In the genomic region with DNA sequence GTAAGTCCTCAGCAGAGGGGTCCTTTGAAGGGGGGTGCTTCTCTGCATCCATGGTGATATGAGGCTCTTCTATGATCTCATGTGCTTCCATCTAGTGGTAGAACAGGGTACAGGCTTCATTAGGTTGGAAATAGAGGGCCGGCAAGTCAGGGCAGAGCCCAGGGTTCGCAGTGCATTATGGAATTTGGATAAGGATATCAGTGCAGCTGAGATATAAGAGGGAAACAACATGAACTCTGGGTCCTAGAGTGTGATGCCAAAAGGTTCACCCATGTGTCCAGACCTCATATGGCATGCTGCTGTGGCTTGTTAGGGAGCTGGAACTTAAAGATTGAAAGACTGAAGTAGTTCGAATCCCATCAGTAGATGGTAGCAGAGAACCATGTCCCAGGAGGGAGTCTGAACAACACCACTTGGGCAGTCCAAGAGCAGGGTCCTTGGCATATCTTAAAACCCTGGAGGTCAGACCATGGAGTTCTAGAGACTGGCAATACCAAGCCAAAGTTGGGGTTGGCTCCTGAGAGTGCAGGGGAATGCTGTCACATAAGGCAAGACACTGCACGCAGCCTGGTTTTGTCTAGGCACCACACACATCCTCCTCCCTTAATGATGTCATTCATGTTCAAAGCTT, we compare ENCODE assay signal across 8 cellular contexts. TPM values are rescaled to one million over a fixed set of nuclear protein-coding genes. Genes with fewer than 3 reads are reported as not detected.
DNase-seq lines count a peak whose midpoint lies in the region; ATAC-seq, FAIRE-seq and TF ChIP-seq lines count a peak whose summit lies in the region.

No MANE protein-coding gene starts in this region.

- intact Hi-C loops in HepG2 (cut with micrococcal nuclease; ENCODE audit: unreplicated experiment): loop anchor here (1.0 to 5.0 kb wide), 3 partner anchors 35 to 94 kb away; a partner anchor contains a TSS
- intact Hi-C loops in upper lobe of right lung (cut with DNase I): loop anchor here (10.0 kb wide), 1 partner anchor 49 kb away; a partner anchor contains a TSS

- no peaks in the 10 kb centered on the region for H3K79me2 ChIP-seq in HepG2 (ENCODE audit: insufficient read depth, low read length)

- peak; percentile 61 for ATAC-seq in GM19395 (IDR thresholded peaks at IDR 0.05; ENCODE audit: unreplicated experiment)
- ATAC-seq in RWPE2 (ENCODE audit: low read depth): peak; percentile 59
- peak; percentile 55 for ATAC-seq in HepG2
- peak; percentile 71 for ATAC-seq in upper lobe of right lung
- ATAC-seq in HG03045 (IDR thresholded peaks at IDR 0.05; ENCODE audit: unreplicated experiment): no peak

- H3K9me3 ChIP-seq in RWPE2 (ENCODE audit: severe bottlenecking): no peaks in the 10 kb centered on the region
- H3K9me3 ChIP-seq in HepG2 (ENCODE audit: low read length): no peaks in the 10 kb centered on the region
- no peaks in the 10 kb centered on the region for H3K9me3 ChIP-seq in upper lobe of right lung

- CTCF ChIA-PET in HepG2 (lab: Yijun Ruan, JAX; ENCODE audit: low intra/inter-chr PET ratio, low total read pairs): interaction anchor here (0.7 to 2.2 kb wide), 4 partner anchors 35 to 120 kb away, joined by 3 to 24 read pairs (median 8); a partner anchor contains a TSS

- WGBS in HepG2 (ENCODE audit: low lambda C conversion rate): 30% methylated on average over 3 of the region's 4 CpGs

- no TSS peak for BruUV-seq in HepG2 (replicated peaks; lab: Mats Ljungman, UMichigan)

- peak; percentile 89 for FAIRE-seq in HepG2 (lab: Jason Lieb, UNC)

- H4K20me1 ChIP-seq in HepG2 (ENCODE audit: insufficient read depth, low read length): no peaks in the 10 kb centered on the region

- no peaks in the 10 kb centered on the region for H3K27me3 ChIP-seq in RWPE2 (ENCODE audit: insufficient read depth, poor library complexity, severe bottlenecking)
- no peaks in the 10 kb centered on the region for H3K27me3 ChIP-seq in HepG2 (ENCODE audit: control insufficient read depth in 1 of 2, insufficient read depth in 2 of 2, low read length in 2 of 2)
- no peaks in the 10 kb centered on the region for H3K27me3 ChIP-seq in upper lobe of right lung

- H3K27ac ChIP-seq in RWPE2 (ENCODE audit: poor library complexity, severe bottlenecking): no peak overlapping the region
- H3K27ac ChIP-seq in HepG2 (ENCODE audit: extremely low read length, insufficient read depth, low read length): no peak overlapping the region
- no peak overlapping the region for H3K27ac ChIP-seq in upper lobe of right lung

- DNase-seq in DMS53 treated with DMSO at 0.1 percent for 48 hours (lab: John Stamatoyannopoulos, UW; ENCODE audit: unreplicated experiment) (peak; percentile 24), LoVo (ENCODE audit: low spot score) (peak; percentile 48), RWPE2 (ENCODE audit: low spot score) (no peak), cerebellum (ENCODE audit: low spot score) (peak; percentile 66), HepG2 (ENCODE audit: low spot score) (peak; percentile 65), upper lobe of right lung (no peak)

- H2AFZ ChIP-seq in HepG2 (ENCODE audit: low read length): no peak overlapping the region

- H3K4me2 ChIP-seq in HepG2 (ENCODE audit: low read depth, low read length): peak overlapping the region; percentile 70

- no peak overlapping the region for H3K9ac ChIP-seq in HepG2 (ENCODE audit: insufficient read depth, low read depth, low read length)

- H3K4me3 ChIP-seq in RWPE2 (ENCODE audit: severe bottlenecking) (no peak overlapping the region), HepG2 (replicated peaks in 1 of 3; ENCODE audit: insufficient read depth in 1 of 3, low read depth in 2 of 3, low read length in 3 of 3) (peak overlapping the region in 1 of 3 experiments; percentile 34; a peak in 1 of 6 replicates), upper lobe of right lung (no peak overlapping the region)

- TF ChIP-seq EP300 in HepG2 (IDR thresholded peaks at IDR 0.05; ENCODE audit: low read depth in 2 of 2, low read length in 2 of 2): no peak
- TF ChIP-seq EP300 in HepG2 (CRISPR knock-in tag; IDR thresholded peaks at IDR 0.05; ENCODE audit: borderline replicate concordance): no peak

- peak; percentile 55; the same call in 1 of the 2 replicates for TF ChIP-seq RAD21 in HepG2 (CRISPR knock-in tag; IDR thresholded peaks at IDR 0.05)

- no peak for TF ChIP-seq POLR2A in HepG2 (IDR thresholded peaks at IDR 0.05; ENCODE audit: insufficient read depth in 1 of 2, low read depth in 2 of 2, low read length in 2 of 2)

- POLR2A ChIA-PET in HepG2 (lab: Yijun Ruan, JAX): interaction anchor here (1.3 kb wide), 1 partner anchor 12 kb away, joined by 6 read pairs; a partner anchor contains a TSS

- in situ Hi-C loops in HepG2 (cut with HindIII; ENCODE audit: extremely low pct_ligation_motif_present, low pct_unique_long_range_greater_than_20kb): loop anchor here (5.0 kb wide), 1 partner anchor 56 kb away; no protein-coding TSS in a partner anchor

- H3K36me3 ChIP-seq in RWPE2 (ENCODE audit: low read depth): no peaks in the 10 kb centered on the region
- H3K36me3 ChIP-seq in HepG2 (replicated peaks in 1 of 2; ENCODE audit: control insufficient read depth in 1 of 2, insufficient read depth in 2 of 2, low read length in 2 of 2): no peaks in the 10 kb centered on the region
- no peaks in the 10 kb centered on the region for H3K36me3 ChIP-seq in upper lobe of right lung

- H3K4me1 ChIP-seq in RWPE2 (ENCODE audit: insufficient read depth, poor library complexity, severe bottlenecking) (peaks cover 3% of the 10 kb centered on the region), HepG2 (ENCODE audit: insufficient read depth, low read length) (peaks cover 34% of the 10 kb centered on the region), upper lobe of right lung (peaks cover 7% of the 10 kb centered on the region)

- TF ChIP-seq CTCF in RWPE2 (IDR thresholded peaks at IDR 0.05; ENCODE audit: poor library complexity, severe bottlenecking) (peak; percentile 85), HepG2 (CRISPR knock-in tag; IDR thresholded peaks at IDR 0.05) (peak; percentile 77), upper lobe of right lung (IDR thresholded peaks at IDR 0.05) (peak; percentile 85)

RNA-seq across cellular contexts. Expression of a gene that starts 2.3 kb away (rescaled TPM):
- total RNA-seq in cerebellum: not detected
- total RNA-seq in HepG2 (2016; rRNA removed; fragmentation: Illumina TruSeq; extraction: Trizol): not detected in 2 replicates
- not detected in 2 replicates for total RNA-seq in HepG2 (2016; cell fraction: cytosol; rRNA removed; fragmentation: Illumina TruSeq; extraction: Trizol; ENCODE audit: low read depth)
- total RNA-seq in HepG2 (2016; cell fraction: insoluble cytoplasmic fraction; rRNA removed; fragmentation: Illumina TruSeq; extraction: Trizol): not detected in 2 replicates
- total RNA-seq in HepG2 (2016; cell fraction: membrane; rRNA removed; fragmentation: Illumina TruSeq; extraction: Trizol): not detected in 2 replicates
- total RNA-seq in HepG2 (2016; cell fraction: nucleus; rRNA removed; fragmentation: Illumina TruSeq; extraction: Trizol): not detected in 2 replicates
- not detected in 2 replicates for polyA plus RNA-seq in HepG2 (2011; rRNA removed)
- not detected in 2 replicates for polyA plus RNA-seq in HepG2 (2011; cell fraction: cytosol; rRNA removed)
- polyA plus RNA-seq in HepG2 (2011; cell fraction: nucleus; rRNA removed): not detected in 2 replicates
- 0.11 and 0.15 TPM in 2 replicates for polyA plus RNA-seq in HepG2 (2012)
- not detected in 2 replicates for polyA plus RNA-seq in HepG2 (2016; cell fraction: cytosol; fragmentation: Illumina TruSeq; extraction: Trizol; ENCODE audit: low read depth)
- polyA plus RNA-seq in HepG2 (2016; cell fraction: insoluble cytoplasmic fraction; fragmentation: Illumina TruSeq; extraction: Trizol; ENCODE audit: low read depth): not detected in 2 replicates
- not detected in 2 replicates for polyA plus RNA-seq in HepG2 (2016; cell fraction: membrane; fragmentation: Illumina TruSeq; extraction: Trizol; ENCODE audit: low read depth)
- polyA plus RNA-seq in HepG2 (2016; cell fraction: nucleus; fragmentation: Illumina TruSeq; extraction: Trizol; ENCODE audit: insufficient read depth, low read depth): not detected in 2 replicates
- polyA minus RNA-seq in HepG2 (2011; rRNA and poly(A)+ RNA removed; ENCODE audit: low replicate concordance): not detected in 2 replicates
- not detected in 2 replicates for polyA minus RNA-seq in HepG2 (2011; cell fraction: cytosol; rRNA and poly(A)+ RNA removed)
- polyA minus RNA-seq in HepG2 (2011; cell fraction: nucleus; rRNA and poly(A)+ RNA removed): not detected in 2 replicates
- not detected for total RNA-seq in upper lobe of right lung

RNA-seq across cellular contexts. Expression of a gene that starts 2.8 kb away (rescaled TPM):
- total RNA-seq in cerebellum (9.3 TPM), HepG2 (2016; rRNA removed; fragmentation: Illumina TruSeq; extraction: Trizol) (1.5 and 2.1 TPM in 2 replicates), upper lobe of right lung (13.7 TPM)
- total RNA-seq in HepG2 (2016; cell fraction: cytosol; rRNA removed; fragmentation: Illumina TruSeq; extraction: Trizol; ENCODE audit: low read depth): 1.6 TPM in 2 replicates
- total RNA-seq in HepG2 (2016; cell fraction: insoluble cytoplasmic fraction; rRNA removed; fragmentation: Illumina TruSeq; extraction: Trizol): 0.91 and 1.5 TPM in 2 replicates
- 2.0 and 2.1 TPM in 2 replicates for total RNA-seq in HepG2 (2016; cell fraction: membrane; rRNA removed; fragmentation: Illumina TruSeq; extraction: Trizol)
- 2.3 and 3.3 TPM in 2 replicates for total RNA-seq in HepG2 (2016; cell fraction: nucleus; rRNA removed; fragmentation: Illumina TruSeq; extraction: Trizol)
- 2.7 and 3.9 TPM in 2 replicates for polyA plus RNA-seq in HepG2 (2011; rRNA removed)
- polyA plus RNA-seq in HepG2 (2011; cell fraction: cytosol; rRNA removed): 2.2 and 3.1 TPM in 2 replicates
- 9.3 and 11.8 TPM in 2 replicates for polyA plus RNA-seq in HepG2 (2011; cell fraction: nucleus; rRNA removed)
- polyA plus RNA-seq in HepG2 (2012): 5.9 and 6.5 TPM in 2 replicates
- 2.5 and 2.9 TPM in 2 replicates for polyA plus RNA-seq in HepG2 (2016; cell fraction: cytosol; fragmentation: Illumina TruSeq; extraction: Trizol; ENCODE audit: low read depth)
- 2.5 and 3.9 TPM in 2 replicates for polyA plus RNA-seq in HepG2 (2016; cell fraction: insoluble cytoplasmic fraction; fragmentation: Illumina TruSeq; extraction: Trizol; ENCODE audit: low read depth)
- 4.6 and 5.4 TPM in 2 replicates for polyA plus RNA-seq in HepG2 (2016; cell fraction: membrane; fragmentation: Illumina TruSeq; extraction: Trizol; ENCODE audit: low read depth)
- 4.5 and 5.5 TPM in 2 replicates for polyA plus RNA-seq in HepG2 (2016; cell fraction: nucleus; fragmentation: Illumina TruSeq; extraction: Trizol; ENCODE audit: insufficient read depth, low read depth)
- 2.5 and 7.0 TPM in 2 replicates for polyA minus RNA-seq in HepG2 (2011; rRNA and poly(A)+ RNA removed; ENCODE audit: low replicate concordance)
- 1.8 and 2.8 TPM in 2 replicates for polyA minus RNA-seq in HepG2 (2011; cell fraction: cytosol; rRNA and poly(A)+ RNA removed)
- polyA minus RNA-seq in HepG2 (2011; cell fraction: nucleus; rRNA and poly(A)+ RNA removed): 5.0 and 5.8 TPM in 2 replicates

RNA-seq across cellular contexts. Expression of a gene that starts 11.3 kb away (rescaled TPM):
- total RNA-seq in cerebellum (7.5 TPM), HepG2 (2016; rRNA removed; fragmentation: Illumina TruSeq; extraction: Trizol) (51.4 and 56.2 TPM in 2 replicates), upper lobe of right lung (37.1 TPM)
- total RNA-seq in HepG2 (2016; cell fraction: cytosol; rRNA removed; fragmentation: Illumina TruSeq; extraction: Trizol; ENCODE audit: low read depth): 34.3 and 49.7 TPM in 2 replicates
- total RNA-seq in HepG2 (2016; cell fraction: insoluble cytoplasmic fraction; rRNA removed; fragmentation: Illumina TruSeq; extraction: Trizol): 51.7 and 55.6 TPM in 2 replicates
- total RNA-seq in HepG2 (2016; cell fraction: membrane; rRNA removed; fragmentation: Illumina TruSeq; extraction: Trizol): 40.2 and 44.8 TPM in 2 replicates
- total RNA-seq in HepG2 (2016; cell fraction: nucleus; rRNA removed; fragmentation: Illumina TruSeq; extraction: Trizol): 24.8 and 29.5 TPM in 2 replicates
- 37.9 and 41.5 TPM in 2 replicates for polyA plus RNA-seq in HepG2 (2011; rRNA removed)
- 37.0 and 40.4 TPM in 2 replicates for polyA plus RNA-seq in HepG2 (2011; cell fraction: cytosol; rRNA removed)
- polyA plus RNA-seq in HepG2 (2011; cell fraction: nucleus; rRNA removed): 33.1 and 38.4 TPM in 2 replicates
- 39.7 and 44.2 TPM in 2 replicates for polyA plus RNA-seq in HepG2 (2012)
- polyA plus RNA-seq in HepG2 (2016; cell fraction: cytosol; fragmentation: Illumina TruSeq; extraction: Trizol; ENCODE audit: low read depth): 37.5 and 48.1 TPM in 2 replicates
- polyA plus RNA-seq in HepG2 (2016; cell fraction: insoluble cytoplasmic fraction; fragmentation: Illumina TruSeq; extraction: Trizol; ENCODE audit: low read depth): 53.1 and 56.8 TPM in 2 replicates
- 35.4 and 38.9 TPM in 2 replicates for polyA plus RNA-seq in HepG2 (2016; cell fraction: membrane; fragmentation: Illumina TruSeq; extraction: Trizol; ENCODE audit: low read depth)
- polyA plus RNA-seq in HepG2 (2016; cell fraction: nucleus; fragmentation: Illumina TruSeq; extraction: Trizol; ENCODE audit: insufficient read depth, low read depth): 39.8 and 44.2 TPM in 2 replicates
- 10.5 and 17.0 TPM in 2 replicates for polyA minus RNA-seq in HepG2 (2011; rRNA and poly(A)+ RNA removed; ENCODE audit: low replicate concordance)
- 6.2 TPM in 2 replicates for polyA minus RNA-seq in HepG2 (2011; cell fraction: cytosol; rRNA and poly(A)+ RNA removed)
- polyA minus RNA-seq in HepG2 (2011; cell fraction: nucleus; rRNA and poly(A)+ RNA removed): 9.4 and 13.8 TPM in 2 replicates

RNA-seq across cellular contexts. Expression of a gene that starts 14.1 kb away (rescaled TPM):
- total RNA-seq in cerebellum (4.0 TPM), HepG2 (2016; rRNA removed; fragmentation: Illumina TruSeq; extraction: Trizol) (0.27 TPM in 1 of 2 replicates, not detected in the other), upper lobe of right lung (2.8 TPM)
- 0.18 TPM in 1 of 2 replicates, not detected in the other for total RNA-seq in HepG2 (2016; cell fraction: cytosol; rRNA removed; fragmentation: Illumina TruSeq; extraction: Trizol; ENCODE audit: low read depth)
- total RNA-seq in HepG2 (2016; cell fraction: insoluble cytoplasmic fraction; rRNA removed; fragmentation: Illumina TruSeq; extraction: Trizol): 0.16 and 0.37 TPM in 2 replicates
- 0.10 and 0.22 TPM in 2 replicates for total RNA-seq in HepG2 (2016; cell fraction: membrane; rRNA removed; fragmentation: Illumina TruSeq; extraction: Trizol)
- 1.1 and 1.2 TPM in 2 replicates for total RNA-seq in HepG2 (2016; cell fraction: nucleus; rRNA removed; fragmentation: Illumina TruSeq; extraction: Trizol)
- 0.18 and 0.22 TPM in 2 replicates for polyA plus RNA-seq in HepG2 (2011; rRNA removed)
- polyA plus RNA-seq in HepG2 (2011; cell fraction: cytosol; rRNA removed): 0.20 TPM in 1 of 2 replicates, not detected in the other
- polyA plus RNA-seq in HepG2 (2011; cell fraction: nucleus; rRNA removed): 1.5 and 2.4 TPM in 2 replicates
- polyA plus RNA-seq in HepG2 (2012): 0.21 and 0.68 TPM in 2 replicates
- polyA plus RNA-seq in HepG2 (2016; cell fraction: cytosol; fragmentation: Illumina TruSeq; extraction: Trizol; ENCODE audit: low read depth): not detected in 2 replicates
- polyA plus RNA-seq in HepG2 (2016; cell fraction: insoluble cytoplasmic fraction; fragmentation: Illumina TruSeq; extraction: Trizol; ENCODE audit: low read depth): not detected in 2 replicates
- polyA plus RNA-seq in HepG2 (2016; cell fraction: membrane; fragmentation: Illumina TruSeq; extraction: Trizol; ENCODE audit: low read depth): 0.10 TPM in 1 of 2 replicates, not detected in the other
- 0.81 and 1.0 TPM in 2 replicates for polyA plus RNA-seq in HepG2 (2016; cell fraction: nucleus; fragmentation: Illumina TruSeq; extraction: Trizol; ENCODE audit: insufficient read depth, low read depth)
- 0.32 and 0.37 TPM in 2 replicates for polyA minus RNA-seq in HepG2 (2011; rRNA and poly(A)+ RNA removed; ENCODE audit: low replicate concordance)
- polyA minus RNA-seq in HepG2 (2011; cell fraction: cytosol; rRNA and poly(A)+ RNA removed): not detected in 2 replicates
- 1.5 and 2.4 TPM in 2 replicates for polyA minus RNA-seq in HepG2 (2011; cell fraction: nucleus; rRNA and poly(A)+ RNA removed)

RNA-seq across cellular contexts. Expression of a gene that starts 34.8 kb away (rescaled TPM):
- total RNA-seq in cerebellum (16.2 TPM), HepG2 (2016; rRNA removed; fragmentation: Illumina TruSeq; extraction: Trizol) (4.6 and 7.4 TPM in 2 replicates), upper lobe of right lung (21.7 TPM)
- total RNA-seq in HepG2 (2016; cell fraction: cytosol; rRNA removed; fragmentation: Illumina TruSeq; extraction: Trizol; ENCODE audit: low read depth): 1.2 and 2.7 TPM in 2 replicates
- total RNA-seq in HepG2 (2016; cell fraction: insoluble cytoplasmic fraction; rRNA removed; fragmentation: Illumina TruSeq; extraction: Trizol): 4.1 and 6.5 TPM in 2 replicates
- total RNA-seq in HepG2 (2016; cell fraction: membrane; rRNA removed; fragmentation: Illumina TruSeq; extraction: Trizol): 2.4 and 3.2 TPM in 2 replicates
- 10.2 and 12.0 TPM in 2 replicates for total RNA-seq in HepG2 (2016; cell fraction: nucleus; rRNA removed; fragmentation: Illumina TruSeq; extraction: Trizol)
- polyA plus RNA-seq in HepG2 (2011; rRNA removed): 9.3 and 9.4 TPM in 2 replicates
- polyA plus RNA-seq in HepG2 (2011; cell fraction: cytosol; rRNA removed): 3.5 and 4.3 TPM in 2 replicates
- 56.9 and 72.9 TPM in 2 replicates for polyA plus RNA-seq in HepG2 (2011; cell fraction: nucleus; rRNA removed)
- 4.7 TPM in 2 replicates for polyA plus RNA-seq in HepG2 (2012)
- polyA plus RNA-seq in HepG2 (2016; cell fraction: cytosol; fragmentation: Illumina TruSeq; extraction: Trizol; ENCODE audit: low read depth): 2.1 and 2.4 TPM in 2 replicates
- polyA plus RNA-seq in HepG2 (2016; cell fraction: insoluble cytoplasmic fraction; fragmentation: Illumina TruSeq; extraction: Trizol; ENCODE audit: low read depth): 4.7 and 6.3 TPM in 2 replicates
- 2.6 and 3.1 TPM in 2 replicates for polyA plus RNA-seq in HepG2 (2016; cell fraction: membrane; fragmentation: Illumina TruSeq; extraction: Trizol; ENCODE audit: low read depth)
- polyA plus RNA-seq in HepG2 (2016; cell fraction: nucleus; fragmentation: Illumina TruSeq; extraction: Trizol; ENCODE audit: insufficient read depth, low read depth): 21.5 and 24.6 TPM in 2 replicates
- polyA minus RNA-seq in HepG2 (2011; rRNA and poly(A)+ RNA removed; ENCODE audit: low replicate concordance): 3.1 and 10.0 TPM in 2 replicates
- 0.62 and 1.4 TPM in 2 replicates for polyA minus RNA-seq in HepG2 (2011; cell fraction: cytosol; rRNA and poly(A)+ RNA removed)
- polyA minus RNA-seq in HepG2 (2011; cell fraction: nucleus; rRNA and poly(A)+ RNA removed): 7.6 and 7.8 TPM in 2 replicates

Comparison
In these comparisons a context has a peak if more than half of its experiments do, and no peak if none do; other contexts are left out.
1. DNase-seq: peak in DMS53 treated with DMSO at 0.1 percent for 48 hours (single experiment), LoVo (single experiment), cerebellum (single experiment) and HepG2 (single experiment); none in RWPE2 (single experiment) and upper lobe of right lung (single experiment).
2. Peak in every context shown above with its lines, with median percentiles within 50 percentile points of each other: CTCF ChIP-seq.